Comparison of ENCODE assay signal across 16 cellular contexts in the genomic region with DNA sequence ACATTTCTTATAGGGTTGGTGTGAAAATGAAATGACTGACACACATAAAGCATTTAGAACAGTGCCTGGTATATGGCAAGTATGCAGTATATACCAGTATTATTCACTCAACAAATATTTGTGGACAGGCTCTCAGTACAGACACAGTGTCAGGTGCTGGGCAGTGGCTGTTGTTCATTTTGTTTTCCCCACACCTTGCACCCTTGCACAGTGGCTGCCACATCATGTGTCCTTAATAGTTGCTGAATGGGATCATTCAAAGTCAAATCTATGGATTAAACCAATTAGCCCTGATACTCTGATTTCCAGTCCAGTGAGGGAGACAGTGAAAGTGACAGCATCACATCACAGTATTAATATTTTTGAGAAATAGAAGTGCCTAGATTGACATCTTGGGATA. TPM values are rescaled to one million over a fixed set of nuclear protein-coding genes. Genes with fewer than 3 reads are reported as not detected.
DNase-seq lines count a peak whose midpoint lies in the region; ATAC-seq and TF ChIP-seq lines count a peak whose summit lies in the region.
"Had no signal": no experiment of that assay in that cellular context is flagged by ENCODE, and none has a peak within 500 bp of the region (broad histone marks: within the 10 kb centered on the region; RNA-seq: fewer than 3 reads in every experiment).

No MANE protein-coding gene starts in this region.

- no peaks in the 10 kb centered on the region for H3K79me2 ChIP-seq in mesendoderm (ENCODE audit: control insufficient read depth, insufficient read depth, low read length)

- no peak overlapping the region for H3K23ac ChIP-seq in mesendoderm (ENCODE audit: low read length)

- peaks cover 65% of the 10 kb centered on the region for H3K36me3 Mint-ChIP-seq in activated CD8-positive, alpha-beta T cell treated with anti-CD3 and anti-CD28 coated beads, Interleukin-2, amount 10 ng/mL, durations not matched to agents 7 days and 5 days (ENCODE audit: low read depth)

- no peak overlapping the region for H3K56ac ChIP-seq in mesendoderm (ENCODE audit: low read length)

- POLR2A ChIA-PET in activated CD8-positive, alpha-beta T cell treated with anti-CD3 and anti-CD28 coated beads, Interleukin-2, amount 10 ng/mL, durations not matched to agents 7 days and 5 days (lab: Charles Lee) = interaction anchor here (0.7 to 3.2 kb wide), 4 partner anchors 16 to 63 kb away, joined by 3 to 51 read pairs (median 4); no protein-coding TSS in a partner anchor

- peak overlapping the region; percentile 87 for H3K4me3 Mint-ChIP-seq in activated CD8-positive, alpha-beta T cell treated with anti-CD3 and anti-CD28 coated beads, Interleukin-2, amount 10 ng/mL, durations not matched to agents 7 days and 5 days
- H3K4me3 Mint-ChIP-seq: H9 had no signal

- H2BK15ac ChIP-seq in mesendoderm (replicated peaks; ENCODE audit: low read depth) = no peak overlapping the region

- H2AK5ac ChIP-seq in mesendoderm (ENCODE audit: low read length) = peak overlapping the region; percentile 36

- CTCF ChIA-PET in activated CD8-positive, alpha-beta T cell treated with anti-CD3 and anti-CD28 coated beads, Interleukin-2, amount 10 ng/mL, durations not matched to agents 7 days and 5 days (lab: Charles Lee) = interaction anchor here (1.4 to 5.3 kb wide), 4 partner anchors 13 to 30 kb away, joined by 5 to 65 read pairs (median 15); no protein-coding TSS in a partner anchor

- H3K9me3 ChIP-seq in BLaER1 = no peaks in the 10 kb centered on the region; the same call in 1 of the 2 replicates

- peak overlapping the region; percentile 9 for H3K18ac ChIP-seq in mesendoderm (ENCODE audit: low read length)

- no peak for TF ChIP-seq CTCF in GM06990 (IDR thresholded peaks at IDR 0.05; ENCODE audit: insufficient read depth, low read length, poor library complexity, severe bottlenecking)

- no peak for ATAC-seq in activated CD8-positive, alpha-beta T cell treated with anti-CD3 and anti-CD28 coated beads, Interleukin-2, amount 10 ng/mL, durations not matched to agents 7 days and 5 days
- ATAC-seq in GM18870 (IDR thresholded peaks at IDR 0.05; ENCODE audit: unreplicated experiment) (no peak), GM19463 (IDR thresholded peaks at IDR 0.05; ENCODE audit: unreplicated experiment) (no peak)
- ATAC-seq: left colon, Right ventricle myocardium inferior had no signal

- H2BK5ac ChIP-seq in mesendoderm (ENCODE audit: low read length) = no peak overlapping the region

- H3K27ac Mint-ChIP-seq in activated CD8-positive, alpha-beta T cell treated with anti-CD3 and anti-CD28 coated beads, Interleukin-2, amount 10 ng/mL, durations not matched to agents 7 days and 5 days = peak overlapping the region; percentile 82
- H3K27ac Mint-ChIP-seq: H9 had no signal

- H3K36me3 ChIP-seq in BLaER1 (peaks cover 31% of the 10 kb centered on the region; the same call in 1 of the 2 replicates), GM06990 (ENCODE audit: control insufficient read depth, insufficient read depth, low read length) (no peaks in the 10 kb centered on the region; the same call in none of the 2 replicates), mesendoderm (ENCODE audit: control insufficient read depth, insufficient read depth, low read length) (no peaks in the 10 kb centered on the region)
- H3K36me3 ChIP-seq: cardiac muscle cell had no signal

- no peak overlapping the region for H3K4ac ChIP-seq in mesendoderm (ENCODE audit: low read depth, low read length)

- H3K27me3 ChIP-seq in BLaER1 (no peaks in the 10 kb centered on the region), GM06990 (replicated peaks; ENCODE audit: control insufficient read depth, insufficient read depth, low read length) (no peaks in the 10 kb centered on the region), mesendoderm (ENCODE audit: insufficient read depth, low read length, poor library complexity) (no peaks in the 10 kb centered on the region)

- peaks cover 5% of the 10 kb centered on the region; the same call in 1 of the 2 replicates for H4K20me1 ChIP-seq in BLaER1

- H3K4me2 ChIP-seq in BLaER1 (peak overlapping the region; percentile 95), mesendoderm (ENCODE audit: low read length) (no peak overlapping the region)

- H3K4me1 Mint-ChIP-seq in activated CD8-positive, alpha-beta T cell treated with anti-CD3 and anti-CD28 coated beads, Interleukin-2, amount 10 ng/mL, durations not matched to agents 7 days and 5 days (ENCODE audit: low read depth) = peaks cover 69% of the 10 kb centered on the region
- H3K4me1 Mint-ChIP-seq: H9 had no signal

- no peaks in the 10 kb centered on the region for H3K27me3 Mint-ChIP-seq in activated CD8-positive, alpha-beta T cell treated with anti-CD3 and anti-CD28 coated beads, Interleukin-2, amount 10 ng/mL, durations not matched to agents 7 days and 5 days (ENCODE audit: low read depth)

- H4K5ac ChIP-seq in mesendoderm (ENCODE audit: low read length) = no peak overlapping the region

- H3K27ac ChIP-seq in BLaER1 (peak overlapping the region; percentile 90), mesendoderm (ENCODE audit: low read depth, low read length) (no peak overlapping the region)
- H3K27ac ChIP-seq: cardiac muscle cell had no signal

- peak overlapping the region; percentile 75 for H2BK120ac ChIP-seq in mesendoderm (ENCODE audit: low read depth, low read length)

- no peaks in the 10 kb centered on the region for H3K79me1 ChIP-seq in mesendoderm (ENCODE audit: low read length)

- H3K9ac ChIP-seq in BLaER1 (peak overlapping the region; percentile 93), mesendoderm (ENCODE audit: low read length) (no peak overlapping the region)

- no peaks in the 10 kb centered on the region for H3K9me3 Mint-ChIP-seq in activated CD8-positive, alpha-beta T cell treated with anti-CD3 and anti-CD28 coated beads, Interleukin-2, amount 10 ng/mL, durations not matched to agents 7 days and 5 days (ENCODE audit: insufficient read depth)
- H3K9me3 Mint-ChIP-seq: H9 had no signal

- H3K4me3 ChIP-seq in BLaER1 = peak overlapping the region; percentile 72
- peak overlapping the region; percentile 82 for H3K4me3 ChIP-seq in GM06990 (replicated peaks; ENCODE audit: low read depth, low read length)
- no peak overlapping the region for H3K4me3 ChIP-seq in mesendoderm (ENCODE audit: low read length)
- H3K4me3 ChIP-seq: cardiac muscle cell had no signal

- DNase-seq in GM06990 (ENCODE audit: extremely low read depth, insufficient read length) = no peak
- DNase-seq in activated CD8-positive, alpha-beta T cell treated with anti-CD3 and anti-CD28 coated beads, Interleukin-2, amount 10 ng/mL, durations not matched to agents 7 days and 5 days = peak; percentile 22
- no peak for DNase-seq in mesendoderm
- no peak for DNase-seq in NCI-H1092 treated with DMSO at 0.1 percent for 48 hours (lab: John Stamatoyannopoulos, UW)
- DNase-seq: DMS153; H9; left colon; NCI-H446; stimulated activated CD4-positive, alpha-beta T cell treated with anti-CD3 and anti-CD28 coated beads, Interleukin-12 subunit alpha, Interleukin-12 subunit beta, amount 100 ng/mL, for 4 hours; T-helper 9 cell had no signal

- no peak overlapping the region for H4K8ac ChIP-seq in mesendoderm (ENCODE audit: low read depth, low read length)

- peaks cover 76% of the 10 kb centered on the region for H3K4me1 ChIP-seq in BLaER1
- H3K4me1 ChIP-seq in mesendoderm (ENCODE audit: control insufficient read depth, low read depth, low read length) = no peaks in the 10 kb centered on the region

RNA-seq across cellular contexts. Expression of a gene that starts 2.4 kb away (rescaled TPM):
- total RNA-seq in activated CD8-positive, alpha-beta T cell treated with anti-CD3 and anti-CD28 coated beads, Interleukin-2, amount 10 ng/mL, durations not matched to agents 7 days and 5 days = 10 to 100 TPM; 48.5 to 50.1 TPM
- polyA plus RNA-seq in mesendoderm (2013, experiment 1 of 2) = 0.10 TPM
- 0.11 TPM for polyA plus RNA-seq in mesendoderm (2013, experiment 2 of 2)
- total RNA-seq: cardiac muscle cell, fibroblast of villous mesenchyme, H9 had no signal
- polyA plus RNA-seq: cardiac muscle cell had no signal
